12 cellular contexts compared by ENCODE assay signal in the genomic region with DNA sequence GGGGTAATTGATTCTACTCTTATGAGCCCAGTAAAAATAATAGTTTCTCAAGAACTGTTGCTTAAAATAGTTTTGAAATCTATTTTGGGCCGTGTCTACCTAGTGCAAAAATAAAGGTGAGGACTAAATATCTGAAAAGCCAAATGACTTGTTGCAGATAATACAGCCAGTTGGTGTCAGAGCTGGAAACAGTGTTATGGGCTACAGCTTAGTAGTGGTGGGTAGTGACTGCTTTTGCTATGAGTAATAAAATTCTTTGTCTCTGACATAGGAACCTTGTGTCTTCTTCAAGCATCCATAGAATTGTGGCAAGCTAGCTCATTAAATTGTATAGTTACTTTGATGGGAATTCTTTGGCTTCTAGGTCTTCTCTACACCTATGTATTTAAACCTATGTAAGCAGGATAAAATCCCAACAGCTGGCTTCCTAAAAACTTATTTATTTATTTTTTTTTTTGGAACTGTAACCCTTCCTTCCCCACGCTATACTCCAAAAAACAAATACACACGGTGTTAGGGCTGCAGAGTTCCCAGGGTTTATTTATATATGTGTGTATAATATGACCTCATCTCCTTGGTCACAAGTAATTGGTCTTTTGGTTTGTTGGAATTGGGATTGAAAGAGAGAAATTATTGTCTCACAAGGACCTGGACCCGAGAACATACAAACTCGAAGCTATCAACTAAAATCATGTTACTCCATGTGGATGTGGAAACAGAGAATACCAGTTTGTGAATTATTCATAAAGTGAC.
DNase-seq lines count a peak whose midpoint lies in the region; TF ChIP-seq lines count a peak whose summit lies in the region.
"Had no signal": no experiment of that assay in that cellular context is flagged by ENCODE, and none has a peak within 500 bp of the region (broad histone marks: within the 10 kb centered on the region; RNA-seq: fewer than 3 reads in every experiment).

No MANE protein-coding gene starts in this region.

- H3K4me1 ChIP-seq in SJSA1 (replicated peaks) = peaks cover 22% of the 10 kb centered on the region
- no peaks in the 10 kb centered on the region for H3K4me1 ChIP-seq in stomach

- H3K36me3 ChIP-seq in SJSA1 (no peaks in the 10 kb centered on the region), stomach (no peaks in the 10 kb centered on the region)

- no peaks in the 10 kb centered on the region for H3K9me3 ChIP-seq in AG04450 (ENCODE audit: control insufficient read depth, insufficient read depth, low read length)
- no peaks in the 10 kb centered on the region for H3K9me3 ChIP-seq in SJSA1 (replicated peaks)
- no peaks in the 10 kb centered on the region for H3K9me3 ChIP-seq in stomach

- POLR2A ChIA-PET in AG04450 (lab: Yijun Ruan, JAX) = no interaction called here

- H3K27me3 ChIP-seq in AG04450 (ENCODE audit: control insufficient read depth, insufficient read depth, low read length) (no peaks in the 10 kb centered on the region), SJSA1 (replicated peaks) (no peaks in the 10 kb centered on the region), stomach (no peaks in the 10 kb centered on the region)

- H3K27ac ChIP-seq in AG04450 (ENCODE audit: low read depth, low read length) = no peak overlapping the region
- H3K27ac ChIP-seq in SJSA1 = peak overlapping the region; percentile 16
- H3K27ac ChIP-seq in stomach = no peak overlapping the region

- intact Hi-C loops in stomach (cut with DNase I; ENCODE audit: low total_unique reads) = no loop called here

- TF ChIP-seq POLR2A in stomach (IDR thresholded peaks at IDR 0.05) = no peak

- WGBS in stomach, 5 donors = 67 to 75% (median 73%) methylated on average over 5 of the region's 5 CpGs

- peak; percentile 45 for DNase-seq in AG04450 (ENCODE audit: low read depth, low spot score)
- peak; percentile 94 for DNase-seq in HCEC 1CT
- peak in 1 of 2 experiments; percentile 38 for DNase-seq in SJSA1 (ENCODE audit: low read depth in 1 of 2, low spot score in 2 of 2)
- DNase-seq in glomerular visceral epithelial cell (ENCODE audit: extremely low spot score) = peak; percentile 87
- DNase-seq in ureter (ENCODE audit: low spot score) = no peak
- DNase-seq in T-helper 9 cell = no peak
- no peak for DNase-seq in NCI-H2171 treated with DMSO at 0.1 percent for 48 hours (lab: John Stamatoyannopoulos, UW)
- DNase-seq in stomach = no peak
- DNase-seq: effector CD4-positive, alpha-beta T cell; H9; hippocampal formation; NCI-H2107 had no signal

- H3K4me3 ChIP-seq in AG04450 (ENCODE audit: low read depth, low read length) (no peak overlapping the region), SJSA1 (no peak overlapping the region), stomach (no peak overlapping the region)

- CTCF ChIA-PET in AG04450 (lab: Charles Lee) = interaction anchor here (1.2 kb wide), 1 partner anchor 165 kb away, joined by 6 read pairs; a partner anchor contains a TSS

- TF ChIP-seq EP300 in stomach (IDR thresholded peaks at IDR 0.05) = no peak

- no peak for TF ChIP-seq CTCF in AG04450 (IDR thresholded peaks at IDR 0.05; ENCODE audit: low read depth, low read length)
- no peak for TF ChIP-seq CTCF in stomach (IDR thresholded peaks at IDR 0.05)

Comparison
In these comparisons a context has a peak if more than half of its experiments do, and no peak if none do; other contexts are left out.
1. DNase-seq: peak in AG04450 (single experiment), HCEC 1CT (single experiment) and glomerular visceral epithelial cell (single experiment); none in ureter (single experiment), T-helper 9 cell (single experiment), NCI-H2171 treated with DMSO at 0.1 percent for 48 hours (single experiment) and stomach (single experiment).